26 cellular contexts compared by ENCODE assay signal in genomic region chr16:775236-775796, GRCh38. TPM values are rescaled to one million over a fixed set of nuclear protein-coding genes. Genes with fewer than 3 reads are reported as not detected.
"Had no signal": no experiment of that assay in that cellular context is flagged by ENCODE, and none has a peak within 500 bp of the region (broad histone marks: within the 10 kb centered on the region; RNA-seq: fewer than 3 reads in every experiment).

No MANE protein-coding gene starts in this region.

- H3K4me2 ChIP-seq: KMS-11, PC-9 had no signal

- DNase-seq: IMR-90; Kasumi-1; NCI-H1092 treated with DMSO at 0.1 percent for 48 hours; NCI-H1436; NCI-H1694 treated with DMSO at 0.1 percent for 48 hours; NCI-H1930; NCI-H2081; NCI-H2107; NCI-H2227 treated with DMSO at 0.1 percent for 48 hours; NCI-H524; NCI-H526 treated with DMSO at 0.1 percent for 48 hours; NCI-H748 treated with DMSO at 0.1 percent for 48 hours; NK-92 treated with Interleukin-12 subunit alpha and Interleukin-12 subunit beta, amount 100 ng/mL, for 24 hours; OCI-M1; PC-9; Peyer's patch; Right ventricle myocardium superior; SIG-M5 had no signal

- H3K9ac ChIP-seq: KMS-11 had no signal

- H3K36me3 ChIP-seq: Peyer's patch, SJSA1 had no signal

- ATAC-seq: HepG2 had no signal

- H3K4me3 ChIP-seq: PC-9, Peyer's patch, SJSA1, SK-N-MC had no signal

- H3K9me3 ChIP-seq: Peyer's patch, SJSA1 had no signal

- H3K4me1 ChIP-seq: Peyer's patch, SJSA1 had no signal

- H3K27me3 ChIP-seq: Peyer's patch, SJSA1 had no signal

- H2AFZ ChIP-seq: PC-9 had no signal

- H3K27ac ChIP-seq: KMS-11, PC-9, Peyer's patch, SJSA1, SK-N-MC had no signal

RNA-seq across cellular contexts. Expression of gene MSLN, which starts 14.8 kb away (rescaled TPM):
- total RNA-seq: HT1080, IMR-90, RPMI7951, SJSA1 had no signal

RNA-seq across cellular contexts. Expression of gene GNG13, which starts 25.2 kb away (rescaled TPM):
- total RNA-seq: HepG2, HT1080, IMR-90, M059J, NCI-H460, PC-9, Right ventricle myocardium superior, RPMI7951, SJSA1 had no signal
- polyA plus RNA-seq: HepG2, IMR-90 had no signal
